ENCODE assay signal across 1 cellular context in genomic region chr15:78082743-78083110, GRCh38.
TF ChIP-seq lines count a peak whose summit lies in the region.

No MANE protein-coding gene starts in this region.

TF ChIP-seq in GM12891, 5 proteins besides CTCF, POLR2A, EP300 and RAD21:
- TF ChIP-seq TAF1 (IDR thresholded peaks at IDR 0.05; ENCODE audit: low read depth, low read length) = no peak
- no peak for TF ChIP-seq SPI1 (IDR thresholded peaks at IDR 0.05; ENCODE audit: low read depth, low read length)
- no peak for TF ChIP-seq POLR2AphosphoS5 (IDR thresholded peaks at IDR 0.05; ENCODE audit: low read depth, low read length)
- TF ChIP-seq POU2F2 (IDR thresholded peaks at IDR 0.05; ENCODE audit: low read depth, low read length) = no peak
- no peak for TF ChIP-seq PAX5 (IDR thresholded peaks at IDR 0.05; ENCODE audit: insufficient read depth, low read length, severe bottlenecking)
TF ChIP-seq in GM12891: peak in this region for 0.
